24 cellular contexts compared by ENCODE assay signal in the genomic region with DNA sequence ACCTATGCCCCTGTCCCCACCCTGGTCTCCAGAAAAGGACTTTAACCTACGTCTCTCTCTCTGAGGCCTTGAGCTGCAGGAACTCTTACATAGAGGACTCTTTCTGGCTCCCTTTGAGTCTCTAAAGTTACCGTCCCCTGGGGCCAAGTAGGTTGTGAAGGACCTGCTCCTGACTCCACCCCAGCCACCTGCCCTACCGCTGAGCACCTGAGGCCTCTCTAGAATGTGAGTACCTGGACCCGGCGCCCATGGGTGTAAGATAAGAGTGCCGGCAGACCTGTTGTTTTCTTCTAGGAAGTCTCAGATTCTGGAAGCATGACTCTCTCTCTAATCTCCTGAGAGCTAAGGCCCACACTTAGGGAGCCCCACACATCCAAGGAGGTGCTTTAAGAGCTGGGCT.
"Had no signal": no experiment of that assay in that cellular context is flagged by ENCODE, and none has a peak within 500 bp of the region (broad histone marks: within the 10 kb centered on the region; RNA-seq: fewer than 3 reads in every experiment).

No MANE protein-coding gene starts in this region.

- FAIRE-seq: endothelial cell of umbilical vein, kidney had no signal

- H3K4me3 Mint-ChIP-seq: central memory CD8-positive, alpha-beta T cell; dendritic cell treated with granulocyte-macrophage colony-stimulating factor and Interleukin-4, amounts not matched to agents 40 ng/mL and 50 ng/mL, for 4 days; memory B cell; nephron; neural progenitor cell; stimulated activated memory B cell treated with anti-CD40 and anti-IgM and Interleukin-4, amounts not matched to agents 10 μg/mL and 1 μg/mL and 100 μg/mL, for 72 hours had no signal

- H3K9ac ChIP-seq: neural progenitor cell, parathyroid adenoma had no signal

- DNase-seq: colonic mucosa; effector CD8-positive, alpha-beta T cell; foreskin melanocyte; kidney; right lobe of liver; spleen; stimulated activated CD4-positive, alpha-beta T cell treated with anti-CD3 and anti-CD28 coated beads, Interleukin-4, amount 100 ng/mL, for 4 hours; stimulated activated naive CD8-positive, alpha-beta T cell treated with anti-CD3 and anti-CD28 coated beads, Interleukin-15, Interleukin-2, amounts not matched to agents 100 U/mL and 50 U/mL, for 24 hours; substantia nigra; testis; tibial artery had no signal

- H3K79me2 ChIP-seq: parathyroid adenoma had no signal

- H3K27ac Mint-ChIP-seq: dendritic cell treated with granulocyte-macrophage colony-stimulating factor and Interleukin-4, amounts not matched to agents 40 ng/mL and 50 ng/mL, for 4 days; memory B cell; neural progenitor cell; progenitor cell of endocrine pancreas; stimulated activated memory B cell treated with anti-CD40 and anti-IgM and Interleukin-4, amounts not matched to agents 10 μg/mL and 1 μg/mL and 100 μg/mL, for 72 hours had no signal

- H3K36me3 Mint-ChIP-seq: memory B cell; neural progenitor cell; stimulated activated memory B cell treated with anti-CD40 and anti-IgM and Interleukin-4, amounts not matched to agents 10 μg/mL and 1 μg/mL and 100 μg/mL, for 72 hours had no signal

- H3K4me1 ChIP-seq: colonic mucosa, esophagus muscularis mucosa, neural progenitor cell, parathyroid adenoma, right lobe of liver, spleen, testis, tibial artery, upper lobe of left lung, vagina had no signal

- H2AFZ ChIP-seq: neural progenitor cell, parathyroid adenoma had no signal

- H3K4me1 Mint-ChIP-seq: central memory CD8-positive, alpha-beta T cell; memory B cell; neural progenitor cell; stimulated activated memory B cell treated with anti-CD40 and anti-IgM and Interleukin-4, amounts not matched to agents 10 μg/mL and 1 μg/mL and 100 μg/mL, for 72 hours had no signal

- ATAC-seq: left lobe of liver; right lobe of liver; stimulated activated memory B cell treated with anti-CD40 and anti-IgM and Interleukin-4, amounts not matched to agents 10 μg/mL and 1 μg/mL and 100 μg/mL, for 72 hours had no signal

- H3K4me3 ChIP-seq: colonic mucosa, esophagus muscularis mucosa, neural progenitor cell, right lobe of liver, spleen, testis, tibial artery, upper lobe of left lung, vagina had no signal

- H3K36me3 ChIP-seq: colonic mucosa, esophagus muscularis mucosa, neural progenitor cell, right lobe of liver, spleen, tibial artery, upper lobe of left lung, vagina had no signal

- H3K9me3 Mint-ChIP-seq: central memory CD8-positive, alpha-beta T cell; dendritic cell treated with granulocyte-macrophage colony-stimulating factor and Interleukin-4, amounts not matched to agents 40 ng/mL and 50 ng/mL, for 4 days; memory B cell; nephron; neural progenitor cell; stimulated activated memory B cell treated with anti-CD40 and anti-IgM and Interleukin-4, amounts not matched to agents 10 μg/mL and 1 μg/mL and 100 μg/mL, for 72 hours had no signal

- H3K27me3 Mint-ChIP-seq: dendritic cell treated with granulocyte-macrophage colony-stimulating factor and Interleukin-4, amounts not matched to agents 40 ng/mL and 50 ng/mL, for 4 days had no signal

- H3K9me3 ChIP-seq: colonic mucosa, esophagus muscularis mucosa, right lobe of liver, spleen, testis, tibial artery, upper lobe of left lung, vagina had no signal

- H3K4me2 ChIP-seq: neural progenitor cell had no signal

- H3K27ac ChIP-seq: colonic mucosa, esophagus muscularis mucosa, neural progenitor cell, parathyroid adenoma, right lobe of liver, spleen, testis, tibial artery, vagina had no signal

- H3K27me3 ChIP-seq: colonic mucosa, esophagus muscularis mucosa, neural progenitor cell, right lobe of liver, testis, tibial artery, upper lobe of left lung, vagina had no signal
